8 cellular contexts compared by ENCODE assay signal in the genomic region with DNA sequence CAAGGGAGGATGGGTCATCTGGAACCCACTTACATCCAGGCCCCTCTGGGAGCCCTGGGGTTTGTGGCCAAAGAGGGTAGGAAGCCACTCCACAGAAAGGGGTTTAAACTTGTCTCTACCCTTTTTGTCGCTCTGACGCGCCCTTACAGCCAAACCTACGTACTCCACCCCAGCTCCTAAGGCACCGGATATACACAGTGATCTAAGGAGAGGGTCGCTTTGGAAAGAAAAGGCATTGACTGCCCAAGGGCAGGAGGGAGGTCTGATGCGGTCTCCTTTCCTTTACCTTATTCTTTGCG. TPM values are rescaled to one million over a fixed set of nuclear protein-coding genes. Genes with fewer than 3 reads are reported as not detected.
DNase-seq lines count a peak whose midpoint lies in the region; ATAC-seq and TF ChIP-seq lines count a peak whose summit lies in the region.

No MANE protein-coding gene starts in this region.

- no peaks in the 10 kb centered on the region; the same call in 1 of the 2 replicates for H3K79me2 ChIP-seq in GM23338 (replicated peaks; ENCODE audit: insufficient read depth)

- peak overlapping the region; percentile 26 for H2AFZ ChIP-seq in GM23338

- H3K27ac ChIP-seq in GM23338 (ENCODE audit: low read depth) (no peak overlapping the region), body of pancreas (peak overlapping the region in 3 of 4 donors; percentile 39 to 81 (median 74))

- no peaks in the 10 kb centered on the region; the same call in 2 of the 3 replicates for H3K36me3 Mint-ChIP-seq in GM23338 (ENCODE audit: low read depth)
- peaks cover 3 to 6% of the 10 kb centered on the region in 2 donors for H3K36me3 Mint-ChIP-seq in stimulated activated naive B cell treated with anti-CD40 and anti-IgM and Interleukin-4, amounts not matched to agents 10 μg/mL and 1 μg/mL and 100 μg/mL, for 72 hours
- H3K36me3 Mint-ChIP-seq in immature natural killer cell: peaks cover 0 to 12% (median 9%) of the 10 kb centered on the region in 3 donors

- H3K4me2 ChIP-seq in GM23338: peak overlapping the region; percentile 85

- H3K27me3 ChIP-seq in GM23338 (ENCODE audit: insufficient read depth): peaks cover 61% of the 10 kb centered on the region
- no peaks in the 10 kb centered on the region for H3K27me3 ChIP-seq in body of pancreas
- H3K27me3 ChIP-seq in kidney epithelial cell (ENCODE audit: control insufficient read depth, insufficient read depth, low read length): no peaks in the 10 kb centered on the region

- peaks cover 6% of the 10 kb centered on the region; the same call in 1 of the 2 replicates for H3F3A ChIP-seq in GM23338 (replicated peaks; ENCODE audit: low read depth)

- 66 to 79% methylated on average over 8 of the region's 8 CpGs for WGBS in body of pancreas, 2 donors

- H3K9me3 ChIP-seq in body of pancreas: no peaks in the 10 kb centered on the region

- peak; percentile 37 for ATAC-seq in GM23338
- ATAC-seq in body of pancreas: no peak
- no peak for ATAC-seq in stimulated activated naive B cell treated with anti-CD40 and anti-IgM and Interleukin-4, amounts not matched to agents 10 μg/mL and 1 μg/mL and 100 μg/mL, for 72 hours (replicated peaks)

- no peak for TF ChIP-seq POLR2A in body of pancreas (IDR thresholded peaks at IDR 0.05)

- H3K36me3 ChIP-seq in GM23338 (ENCODE audit: insufficient read depth) (no peaks in the 10 kb centered on the region), body of pancreas (replicated peaks in 1 of 2; ENCODE audit: insufficient read depth in 1 of 2, low read depth in 2 of 2) (no peaks in the 10 kb centered on the region), kidney epithelial cell (ENCODE audit: control insufficient read depth, insufficient read depth, low read length) (no peaks in the 10 kb centered on the region)

- H3K4me1 Mint-ChIP-seq in GM23338 (peaks cover 32% of the 10 kb centered on the region), immature natural killer cell (peaks cover 0 to 4% of the 10 kb centered on the region in 2 donors)
- H3K4me1 Mint-ChIP-seq in stimulated activated naive B cell treated with anti-CD40 and anti-IgM and Interleukin-4, amounts not matched to agents 10 μg/mL and 1 μg/mL and 100 μg/mL, for 72 hours: peaks cover 9 to 10% of the 10 kb centered on the region in 2 donors

- H3K4me3 ChIP-seq in GM23338: peak overlapping the region; percentile 81
- H3K4me3 ChIP-seq in body of pancreas: no peak overlapping the region
- peak overlapping the region; percentile 69 for H3K4me3 ChIP-seq in kidney epithelial cell (ENCODE audit: low read depth, low read length)

- intact Hi-C loops in body of pancreas (cut with DNase I): no loop called here

- DNase-seq in GM23338 (ENCODE audit: low spot score) (peak; percentile 58), body of pancreas (no peak), kidney epithelial cell (ENCODE audit: low read depth) (no peak), SK-N-DZ (ENCODE audit: low spot score) (no peak), immature natural killer cell (no peak), NCI-H146 (lab: John Stamatoyannopoulos, UW) (no peak), NCI-H226 (no peak)
- DNase-seq in stimulated activated naive B cell treated with anti-CD40 and anti-IgM and Interleukin-4, amounts not matched to agents 10 μg/mL and 1 μg/mL and 100 μg/mL, for 72 hours: no peak

- no peaks in the 10 kb centered on the region for H3K9me3 Mint-ChIP-seq in GM23338
- peaks cover 0 to 2% of the 10 kb centered on the region in 2 donors for H3K9me3 Mint-ChIP-seq in stimulated activated naive B cell treated with anti-CD40 and anti-IgM and Interleukin-4, amounts not matched to agents 10 μg/mL and 1 μg/mL and 100 μg/mL, for 72 hours
- peaks cover 13 to 52% (median 25%) of the 10 kb centered on the region in 6 donors for H3K9me3 Mint-ChIP-seq in immature natural killer cell

- no peaks in the 10 kb centered on the region for H3K9me2 ChIP-seq in GM23338 (ENCODE audit: insufficient read depth)

- H3K27me3 Mint-ChIP-seq in GM23338 (ENCODE audit: insufficient read depth, low read depth, poor library complexity) (peaks cover 22% of the 10 kb centered on the region), immature natural killer cell (ENCODE audit: low read depth in 3 of 3) (peaks cover 5 to 11% (median 11%) of the 10 kb centered on the region in 3 donors)
- peaks cover 32 to 41% of the 10 kb centered on the region in 2 donors for H3K27me3 Mint-ChIP-seq in stimulated activated naive B cell treated with anti-CD40 and anti-IgM and Interleukin-4, amounts not matched to agents 10 μg/mL and 1 μg/mL and 100 μg/mL, for 72 hours

- H4K20me1 ChIP-seq in GM23338 (replicated peaks; ENCODE audit: insufficient read depth): no peaks in the 10 kb centered on the region

- TF ChIP-seq CTCF in GM23338 (conservative IDR thresholded peaks at IDR 0.05; ENCODE audit: low read depth in 2 of 2): no peak
- no peak for TF ChIP-seq CTCF in body of pancreas (IDR thresholded peaks at IDR 0.05)
- TF ChIP-seq CTCF in kidney epithelial cell (IDR thresholded peaks at IDR 0.05; ENCODE audit: insufficient read depth, low read length, poor library complexity, severe bottlenecking): no peak

- H3K4me1 ChIP-seq in GM23338 (ENCODE audit: insufficient read depth): peaks cover 28% of the 10 kb centered on the region
- H3K4me1 ChIP-seq in body of pancreas: peaks cover 17% of the 10 kb centered on the region

- H3K4me3 Mint-ChIP-seq in GM23338: peak overlapping the region; percentile 72
- H3K4me3 Mint-ChIP-seq in stimulated activated naive B cell treated with anti-CD40 and anti-IgM and Interleukin-4, amounts not matched to agents 10 μg/mL and 1 μg/mL and 100 μg/mL, for 72 hours: peak overlapping the region; percentile 36 to 45
- H3K4me3 Mint-ChIP-seq in immature natural killer cell: peak overlapping the region in 2 of 5 donors; percentile 26 to 40

- H3K27ac Mint-ChIP-seq in GM23338 (no peak overlapping the region), immature natural killer cell (no peak overlapping the region)
- no peak overlapping the region for H3K27ac Mint-ChIP-seq in stimulated activated naive B cell treated with anti-CD40 and anti-IgM and Interleukin-4, amounts not matched to agents 10 μg/mL and 1 μg/mL and 100 μg/mL, for 72 hours

TF ChIP-seq in GM23338, 12 proteins besides CTCF, POLR2A, EP300 and RAD21 (continues in another document):
- no peak for TF ChIP-seq POLR2AphosphoS5 (IDR thresholded peaks at IDR 0.05; ENCODE audit: low read depth)
- TF ChIP-seq JUNB (IDR thresholded peaks at IDR 0.05; ENCODE audit: unreplicated experiment): no peak
- no peak for TF ChIP-seq EZH2 (IDR thresholded peaks at IDR 0.05; ENCODE audit: low read depth, unreplicated experiment)
- TF ChIP-seq STAT1 (IDR thresholded peaks at IDR 0.05; ENCODE audit: unreplicated experiment): no peak

RNA-seq across cellular contexts. Expression of a gene that starts 0.6 kb away (rescaled TPM):
- total RNA-seq in GM23338 (2014; rRNA removed; shearing (Covaris generic)): 6.0 and 9.7 TPM in 2 replicates
- polyA plus RNA-seq in GM23338 (2016; fragmentation: Nextera tagmentation; extraction: Ambion mirVana) (1.5 and 3.1 TPM in 2 replicates), immature natural killer cell (not detected)
- total RNA-seq in body of pancreas (10 to 100 TPM in 1 of 2 donors, 1 to 10 TPM in 1; 5.3 to 14.8 TPM), kidney epithelial cell (4.3 and 7.2 TPM in 2 replicates)
- 4.3 and 6.9 TPM in 2 replicates for polyA plus RNA-seq in SK-N-DZ (2014; cell fraction: cytosol; rRNA removed)
- 8.5 and 9.4 TPM in 2 replicates for polyA plus RNA-seq in SK-N-DZ (2014; cell fraction: nucleus; rRNA removed)

Comparison
In these comparisons a context has a peak if more than half of its experiments do, and no peak if none do; other contexts are left out.
1. H3K4me3 ChIP-seq: peak in GM23338 (single experiment) and kidney epithelial cell (single experiment); none in body of pancreas (0 of 2).